15 cellular contexts compared by ENCODE assay signal in genomic region chr2:42053482-42053790, GRCh38. TPM values are rescaled to one million over a fixed set of nuclear protein-coding genes. Genes with fewer than 3 reads are reported as not detected.
A peak's percentile ranks its signal among the peaks of the same experiment; 100 is the strongest.
DNase-seq lines count a peak whose midpoint lies in the region; FAIRE-seq and TF ChIP-seq lines count a peak whose summit lies in the region.
"Had no signal": no experiment of that assay in that cellular context is flagged by ENCODE, and none has a peak within 500 bp of the region (broad histone marks: within the 10 kb centered on the region; RNA-seq: fewer than 3 reads in every experiment).

No MANE protein-coding gene starts in this region.

- no peaks in the 10 kb centered on the region for H3K27me3 ChIP-seq in Peyer's patch
- H3K27me3 ChIP-seq in H1 (replicated peaks in 1 of 4; ENCODE audit: control insufficient read depth in 3 of 4, extremely low read depth in 1 of 4, insufficient read depth in 3 of 4, low read length in 3 of 4), result peaks cover 0 to 12% (median 10%) of the 10 kb centered on the region in 4 experiments; a peak in 5 of 7 replicates
- no peaks in the 10 kb centered on the region for H3K27me3 ChIP-seq in mucosa of stomach (ENCODE audit: control insufficient read depth, insufficient read depth, low read length)
- no peaks in the 10 kb centered on the region for H3K27me3 ChIP-seq in SJCRH30

- H3K79me1 ChIP-seq in H1 (ENCODE audit: low read depth, low read length), result peaks cover 11% of the 10 kb centered on the region; the same call in 1 of the 2 replicates

- no peak overlapping the region for H4K5ac ChIP-seq in H1 (ENCODE audit: insufficient read length, low read depth, low read length)

- TF ChIP-seq RAD21 in H1 (IDR thresholded peaks at IDR 0.05 in 1 of 2, conservative IDR thresholded peaks at IDR 0.05 in 1 of 2; ENCODE audit: low read depth in 2 of 2, low read length in 2 of 2), result no peak

- no peak overlapping the region; the same call in 1 of the 2 replicates for H2BK20ac ChIP-seq in H1 (ENCODE audit: low read length)

- H3K79me2 ChIP-seq in H1 (ENCODE audit: control insufficient read depth in 1 of 2, insufficient read depth in 2 of 2, low read length in 2 of 2), result peaks cover 4 to 35% of the 10 kb centered on the region in 2 experiments; a peak in 3 of 4 replicates

- H3K4me3 ChIP-seq in Peyer's patch (peak overlapping the region in 1 of 4 donors; percentile 9), H1 (ENCODE audit: extremely low read depth in 1 of 4, insufficient read depth in 2 of 4, low read depth in 3 of 4, low read length in 4 of 4) (no peak overlapping the region), mucosa of stomach (ENCODE audit: low read length) (no peak overlapping the region), SJCRH30 (no peak overlapping the region)

- no peak for DNase-seq in Peyer's patch
- no peak for DNase-seq in H1 (ENCODE audit: low read depth in 1 of 2, low spot score in 2 of 2)
- DNase-seq in activated CD4-positive, alpha-beta T cell treated with anti-CD3 and anti-CD28 coated beads for 4 hours, result no peak
- no peak for DNase-seq in caudate nucleus (lab: John Stamatoyannopoulos, UW)
- DNase-seq in SJCRH30, result no peak
- DNase-seq in D721Med (ENCODE audit: insufficient read length, low spot score), result no peak
- DNase-seq: activated CD4-positive, alpha-beta T cell treated with anti-CD3 and anti-CD28 coated beads for 36 hours; activated T-cell treated with anti-CD3 and anti-CD28 coated beads, Interleukin-2, amount 50 U/mL, for 48 hours; CD4-positive, CD25-positive, alpha-beta regulatory T cell; effector memory CD8-positive, alpha-beta T cell; KBM-7; NCI-H524 treated with DMSO at 0.1 percent for 48 hours had no signal

- TF ChIP-seq CTCF in Peyer's patch (IDR thresholded peaks at IDR 0.05) (no peak), H1 (IDR thresholded peaks at IDR 0.05; ENCODE audit: control extremely low read depth in 1 of 3, insufficient read depth in 1 of 3, low read depth in 1 of 3, low read length in 3 of 3) (no peak), D721Med (IDR thresholded peaks at IDR 0.05; ENCODE audit: insufficient read depth, missing control alignments) (no peak)

- no peak overlapping the region for H3K4ac ChIP-seq in H1 (replicated peaks; ENCODE audit: insufficient read length, low read depth, low read length)

- peak overlapping the region; percentile 48; the same call in 1 of the 2 replicates for H2BK5ac ChIP-seq in H1 (ENCODE audit: low read depth, low read length)

- CTCF ChIA-PET in H1 (lab: Charles Lee; ENCODE audit: partially characterized antibody), result interaction anchor here (0.6 to 12.5 kb wide), 19 partner anchors 9 to 259 kb away, joined by 3 to 157 read pairs (median 4); no protein-coding TSS in a partner anchor

- H3K9ac ChIP-seq in H1 (replicated peaks in 1 of 4; ENCODE audit: extremely low read depth in 1 of 4, low read depth in 3 of 4, low read length in 3 of 4) (no peak overlapping the region; a peak in 1 of 7 replicates), mucosa of stomach (ENCODE audit: low read length) (peak overlapping the region; percentile 42)

- no peak overlapping the region for H3K23ac ChIP-seq in H1 (ENCODE audit: insufficient read length)

- no peak for TF ChIP-seq EP300 in H1 (IDR thresholded peaks at IDR 0.05; ENCODE audit: borderline replicate concordance in 1 of 2, low read depth in 2 of 2, low read length in 2 of 2)

- H3K56ac ChIP-seq in H1 (replicated peaks; ENCODE audit: insufficient read length, low read depth, low read length), result no peak overlapping the region

- no peak overlapping the region for H2BK15ac ChIP-seq in H1 (ENCODE audit: low read length)

- no peak overlapping the region for H4K91ac ChIP-seq in H1 (replicated peaks; ENCODE audit: insufficient read length, low read length)

- no peak overlapping the region for H2BK120ac ChIP-seq in H1 (replicated peaks; ENCODE audit: low read depth, low read length)

- H2BK12ac ChIP-seq in H1 (ENCODE audit: low read depth, low read length), result no peak overlapping the region

- H3K4me1 ChIP-seq in Peyer's patch (peaks cover 0 to 78% (median 14%) of the 10 kb centered on the region in 4 donors), H1 (replicated peaks in 1 of 4; ENCODE audit: control insufficient read depth in 3 of 4, insufficient read depth in 4 of 4, low read length in 3 of 4) (peaks cover 5 to 49% (median 39%) of the 10 kb centered on the region in 4 experiments), mucosa of stomach (ENCODE audit: control insufficient read depth, insufficient read depth, low read length) (peaks cover 92% of the 10 kb centered on the region), SJCRH30 (peaks cover 66% of the 10 kb centered on the region)

- POLR2A ChIA-PET in H1 (lab: Charles Lee; ENCODE audit: partially characterized antibody), result interaction anchor here (1.0 to 1.5 kb wide), 2 partner anchors 105 to 116 kb away, joined by 4 read pairs; no protein-coding TSS in a partner anchor

- FAIRE-seq in H1 (lab: Jason Lieb, UNC) (no peak), D721Med (lab: Jason Lieb, UNC) (no peak)

- H3K9me3 ChIP-seq in Peyer's patch (no peaks in the 10 kb centered on the region), H1 (ENCODE audit: insufficient read depth in 2 of 2, low read depth in 1 of 2, low read length in 1 of 2) (no peaks in the 10 kb centered on the region), mucosa of stomach (ENCODE audit: control insufficient read depth, low read length) (no peaks in the 10 kb centered on the region), SJCRH30 (replicated peaks) (no peaks in the 10 kb centered on the region)

- H3K23me2 ChIP-seq in H1 (ENCODE audit: low read depth, low read length), result peaks cover 19% of the 10 kb centered on the region

- H3K18ac ChIP-seq in H1 (ENCODE audit: extremely low read depth, low read length), result no peak overlapping the region

- peaks cover 0 to 12% of the 10 kb centered on the region in 2 experiments for H4K20me1 ChIP-seq in H1 (replicated peaks in 1 of 2; ENCODE audit: control insufficient read depth in 1 of 2, insufficient read depth in 2 of 2, low read length in 2 of 2)

- H3K27ac ChIP-seq in Peyer's patch, result peak overlapping the region; percentile 31 to 94 (median 84)
- no peak overlapping the region for H3K27ac ChIP-seq in H1 (ENCODE audit: low read depth, low read length)
- peak overlapping the region; percentile 64 for H3K27ac ChIP-seq in temporal lobe (ENCODE audit: low read depth, low read length)
- no peak overlapping the region for H3K27ac ChIP-seq in caudate nucleus (ENCODE audit: low read depth, low read length)
- no peak overlapping the region for H3K27ac ChIP-seq in SJCRH30

- H3K4me2 ChIP-seq in H1 (ENCODE audit: insufficient read depth in 1 of 2, low read depth in 2 of 2, low read length in 2 of 2), result peak overlapping the region in 1 of 2 experiments; percentile 79; a peak in 1 of 4 replicates

- H4K8ac ChIP-seq in H1 (ENCODE audit: extremely low read depth, insufficient read depth, low read length), result no peak overlapping the region

- H3K36me3 ChIP-seq in Peyer's patch (peaks cover 0 to 28% (median 0%) of the 10 kb centered on the region in 3 donors), H1 (ENCODE audit: control insufficient read depth in 2 of 4, insufficient read depth in 4 of 4, low read length in 3 of 4) (peaks cover 4 to 84% (median 21%) of the 10 kb centered on the region in 4 experiments; a peak in 7 of 8 replicates), mucosa of stomach (ENCODE audit: control insufficient read depth, insufficient read depth, low read length) (peaks cover 9% of the 10 kb centered on the region), SJCRH30 (peaks cover 98% of the 10 kb centered on the region)

- no peak overlapping the region for H2AFZ ChIP-seq in H1 (ENCODE audit: low read length)

- H3K14ac ChIP-seq in H1 (ENCODE audit: insufficient read length), result no peak overlapping the region

- H2AK5ac ChIP-seq in H1 (ENCODE audit: low read depth, low read length), result 0 out of 2 replicates have a peak overlapping the region, but pooled peaks have one; percentile 83

- WGBS in H1 (ENCODE audit: extremely low coverage in 1 of 2, insufficient coverage in 1 of 2, insufficient read length in 1 of 2, insufficient replicate concordance in 2 of 2, low coverage in 1 of 2, low lambda C conversion rate in 2 of 2, missing lambda C conversion rate in 1 of 2), 2 experiments, result 90% methylated on average over 4 of the region's 6 CpGs; no CpG with 5 or more reads in 1 of the 2 experiments

- no peak for TF ChIP-seq POLR2A in Peyer's patch (IDR thresholded peaks at IDR 0.05)
- TF ChIP-seq POLR2A in H1 (IDR thresholded peaks at IDR 0.05; ENCODE audit: control extremely low read depth in 1 of 2, low read depth in 2 of 2, low read length in 2 of 2), result no peak

TF ChIP-seq in H1, 55 proteins besides CTCF, POLR2A, EP300 and RAD21 (continues in another document):
- TF ChIP-seq EZH2 (IDR thresholded peaks at IDR 0.05; ENCODE audit: low read depth, low read length, severe bottlenecking) (no peak), EGR1 (IDR thresholded peaks at IDR 0.05; ENCODE audit: borderline replicate concordance, low read depth, low read length) (no peak), CHD1 (IDR thresholded peaks at IDR 0.05; ENCODE audit: low read depth, low read length) (no peak), CEBPB (IDR thresholded peaks at IDR 0.05; ENCODE audit: low read depth, low read length) (no peak), RNF2 (IDR thresholded peaks at IDR 0.05; ENCODE audit: borderline replicate concordance, low read depth, low read length, missing control alignments, poor library complexity, severe bottlenecking) (no peak), MAX (IDR thresholded peaks at IDR 0.05) (no peak), YY1 (IDR thresholded peaks at IDR 0.05; ENCODE audit: low read depth, low read length) (no peak), SP1 (IDR thresholded peaks at IDR 0.05; ENCODE audit: low read depth, low read length) (no peak), JUND (IDR thresholded peaks at IDR 0.05; ENCODE audit: low read length) (no peak), TAF7 (optimal IDR thresholded peaks at IDR 0.05; ENCODE audit: borderline replicate concordance, low read depth, low read length) (no peak), SIRT6 (IDR thresholded peaks at IDR 0.05; ENCODE audit: low read length) (no peak)

RNA-seq across cellular contexts. Expression of gene PKDCC, which starts 5.6 kb away (rescaled TPM):
- 100 to 1,000 TPM; 113 to 210 (median 157) TPM for total RNA-seq in Peyer's patch
- total RNA-seq in H1 (2021; fragmentation: NEBNext Ultra II Directional; extraction: Animal tissue kit (Norgen Biotek cat#: 25700)), result 48.0 and 49.9 TPM in 2 replicates
- polyA plus RNA-seq in H1 (2011; rRNA removed), result 80.1 and 115 TPM in 2 replicates
- polyA plus RNA-seq in H1 (2011; cell fraction: cytosol; rRNA removed), result 148 TPM
- 347 TPM for polyA plus RNA-seq in H1 (2011; cell fraction: nucleus; rRNA removed)
- 37.2 to 63.9 TPM (median 58.3 TPM) in 4 replicates for polyA plus RNA-seq in H1 (2012, experiment 1 of 2)
- polyA plus RNA-seq in H1 (2012, experiment 2 of 2), result 59.7 TPM
- 8.0 TPM for polyA plus RNA-seq in H1 (2013, experiment 1 of 2)
- polyA plus RNA-seq in H1 (2013, experiment 2 of 2), result 7.8 TPM
- 84.3 and 179 TPM in 2 replicates for polyA minus RNA-seq in H1 (2011; rRNA and poly(A)+ RNA removed)
- polyA minus RNA-seq in H1 (2011; cell fraction: cytosol; rRNA and poly(A)+ RNA removed), result 55.0 TPM
- 79.6 TPM for polyA minus RNA-seq in H1 (2011; cell fraction: nucleus; rRNA and poly(A)+ RNA removed)
- total RNA-seq in temporal lobe, result 9.6 TPM
- total RNA-seq in SJCRH30 (2014; rRNA removed; shearing (Covaris generic)), result 361 and 363 TPM in 2 replicates
- total RNA-seq: activated CD4-positive, alpha-beta T cell treated with anti-CD3 and anti-CD28 coated beads for 36 hours; CD4-positive, CD25-positive, alpha-beta regulatory T cell; T-helper 1 cell treated with Interleukin-12 subunit alpha and Interleukin-12 subunit beta and Interleukin-4 antibody, amounts not matched to agents 30 ng/mL and 1 ng/mL, for 36 hours had no signal
- polyA plus RNA-seq: CD4-positive, CD25-positive, alpha-beta regulatory T cell had no signal

Comparison
In these comparisons a context has a peak if more than half of its experiments do, and no peak if none do; other contexts are left out.
1. H3K27ac ChIP-seq: peak in Peyer's patch (4 of 4) and temporal lobe (single experiment); none in H1 (single experiment), caudate nucleus (single experiment) and SJCRH30 (single experiment).